1 cellular context compared by ENCODE assay signal in the genomic region with DNA sequence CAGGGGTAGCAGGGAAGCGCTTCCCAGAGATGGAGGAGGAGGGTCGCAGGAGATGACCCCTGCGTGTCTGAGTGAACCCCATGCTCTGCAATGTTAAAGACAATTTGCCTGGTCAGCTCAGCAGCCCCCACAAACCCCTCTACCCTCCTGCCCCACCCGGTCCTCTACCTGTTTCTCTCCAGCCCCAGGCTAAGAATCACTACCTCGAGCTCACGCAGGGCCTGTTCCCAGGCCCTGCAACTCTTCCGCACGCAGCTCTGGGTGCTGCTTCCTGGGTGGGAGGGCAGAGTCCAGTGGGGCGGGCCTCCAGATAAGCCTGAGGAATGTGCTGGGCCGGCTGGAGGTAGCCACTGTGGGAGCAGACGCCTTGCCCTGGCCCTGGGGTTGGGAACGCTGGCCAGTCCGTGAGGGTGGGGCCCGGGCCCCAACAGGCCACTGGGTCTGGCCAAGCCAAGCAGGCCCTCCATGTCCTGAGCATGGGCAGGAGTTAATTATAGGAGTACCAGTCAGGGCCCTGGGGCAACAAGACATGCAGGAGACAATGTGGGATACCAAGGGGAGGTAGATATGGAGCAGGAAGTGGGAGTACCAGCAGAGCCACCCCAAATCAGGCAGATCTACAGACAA.
TF ChIP-seq lines count a peak whose summit lies in the region.

No MANE protein-coding gene starts in this region.

TF ChIP-seq in K562, 482 proteins besides CTCF, POLR2A, EP300 and RAD21 (continued from another document and continues in another):
- TF ChIP-seq, protein P1, sequence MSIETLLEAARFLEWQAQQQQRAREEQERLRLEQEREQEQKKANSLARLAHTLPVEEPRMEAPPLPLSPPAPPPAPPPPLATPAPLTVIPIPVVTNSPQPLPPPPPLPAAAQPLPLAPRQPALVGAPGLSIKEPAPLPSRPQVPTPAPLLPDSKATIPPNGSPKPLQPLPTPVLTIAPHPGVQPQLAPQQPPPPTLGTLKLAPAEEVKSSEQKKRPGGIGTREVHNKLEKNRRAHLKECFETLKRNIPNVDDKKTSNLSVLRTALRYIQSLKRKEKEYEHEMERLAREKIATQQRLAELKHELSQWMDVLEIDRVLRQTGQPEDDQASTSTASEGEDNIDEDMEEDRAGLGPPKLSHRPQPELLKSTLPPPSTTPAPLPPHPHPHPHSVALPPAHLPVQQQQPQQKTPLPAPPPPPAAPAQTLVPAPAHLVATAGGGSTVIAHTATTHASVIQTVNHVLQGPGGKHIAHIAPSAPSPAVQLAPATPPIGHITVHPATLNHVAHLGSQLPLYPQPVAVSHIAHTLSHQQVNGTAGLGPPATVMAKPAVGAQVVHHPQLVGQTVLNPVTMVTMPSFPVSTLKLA (conservative IDR thresholded peaks at IDR 0.05): 0 out of 4 replicates have a peak, but pooled peaks of 1 of the 2 experiments have one; percentile 24
- TF ChIP-seq POLR2B (IDR thresholded peaks at IDR 0.05; ENCODE audit: low read depth, partially characterized antibody) (no peak), ZNF354B (CRISPR knock-in tag; IDR thresholded peaks at IDR 0.05) (no peak), TCF7 (IDR thresholded peaks at IDR 0.05; ENCODE audit: borderline replicate concordance) (no peak), NFRKB (IDR thresholded peaks at IDR 0.05; ENCODE audit: low read depth) (no peak), CXXC5 (CRISPR knock-in tag; IDR thresholded peaks at IDR 0.05) (peak; percentile 34; the same call in 1 of the 2 replicates), NFIX (CRISPR knock-in tag; IDR thresholded peaks at IDR 0.05; ENCODE audit: low read depth) (no peak), POU5F1 (IDR thresholded peaks at IDR 0.05; ENCODE audit: borderline replicate concordance, low read depth, low read length, partially characterized antibody) (no peak), ZNF24 (IDR thresholded peaks at IDR 0.05) (no peak), L3MBTL2 (IDR thresholded peaks at IDR 0.05) (peak; percentile 85), JUNB (CRISPR knock-in tag; conservative IDR thresholded peaks at IDR 0.05) (no peak), PPARD (CRISPR knock-in tag; IDR thresholded peaks at IDR 0.05) (no peak), ZNF217 (CRISPR knock-in tag; IDR thresholded peaks at IDR 0.05) (no peak), SMC3 (conservative IDR thresholded peaks at IDR 0.05; ENCODE audit: insufficient read depth, low read depth, low read length) (no peak), MTF1 (CRISPR knock-in tag; IDR thresholded peaks at IDR 0.05; ENCODE audit: borderline replicate concordance) (no peak), TAF1 (IDR thresholded peaks at IDR 0.05; ENCODE audit: control insufficient read depth, extremely low read depth, insufficient read depth, low read length, severe bottlenecking) (peak; percentile 25), ZNF274 (IDR thresholded peaks at IDR 0.05; ENCODE audit: borderline replicate concordance, low read depth, low read length) (no peak), ETV5 (CRISPR knock-in tag; IDR thresholded peaks at IDR 0.05; ENCODE audit: low read depth) (peak; percentile 55; the same call in 1 of the 2 replicates), NFYB (IDR thresholded peaks at IDR 0.05; ENCODE audit: extremely low read depth, insufficient read length) (no peak), HMGXB4 (CRISPR knock-in tag; IDR thresholded peaks at IDR 0.05) (no peak), ZSCAN29 (IDR thresholded peaks at IDR 0.05) (no peak), MAZ (CRISPR knock-in tag; conservative IDR thresholded peaks at IDR 0.05 in 1 of 2, IDR thresholded peaks at IDR 0.05 in 1 of 2) (peak in 1 of 2 experiments; percentile 40; a peak in 1 of 4 replicates), ZNF717 (CRISPR knock-in tag; IDR thresholded peaks at IDR 0.05) (no peak), RBM34 (IDR thresholded peaks at IDR 0.05; ENCODE audit: borderline replicate concordance, insufficient read depth, low read length) (no peak), CTBP1 (IDR thresholded peaks at IDR 0.05; ENCODE audit: borderline replicate concordance) (0 out of 2 replicates have a peak, but pooled peaks have one; percentile 13), U2AF1 (optimal IDR thresholded peaks at IDR 0.05; ENCODE audit: low read depth, low read length) (no peak), KDM5B (IDR thresholded peaks at IDR 0.05; ENCODE audit: insufficient replicate concordance, low read depth, low read length) (peak; percentile 41), CBFA2T3 (IDR thresholded peaks at IDR 0.05) (no peak), RBFOX2 (IDR thresholded peaks at IDR 0.05; ENCODE audit: low read depth, low read length) (peak; percentile 66), CREM (IDR thresholded peaks at IDR 0.05; ENCODE audit: low read depth) (peak; percentile 17; the same call in 1 of the 2 replicates), STAT5B (CRISPR knock-in tag; IDR thresholded peaks at IDR 0.05) (no peak), NFIC (IDR thresholded peaks at IDR 0.05) (no peak), ZSCAN32 (CRISPR knock-in tag; IDR thresholded peaks at IDR 0.05) (no peak), ELF1 (tag; IDR thresholded peaks at IDR 0.05) (peak; percentile 84), NUFIP1 (IDR thresholded peaks at IDR 0.05; ENCODE audit: partially characterized antibody) (no peak), ZNF23 (CRISPR knock-in tag; IDR thresholded peaks at IDR 0.05) (no peak), SIN3B (IDR thresholded peaks at IDR 0.05; ENCODE audit: low read depth) (no peak), ARHGAP35 (IDR thresholded peaks at IDR 0.05; ENCODE audit: partially characterized antibody) (no peak), ATF6 (CRISPR knock-in tag; IDR thresholded peaks at IDR 0.05) (peak; percentile 56), HDAC6 (IDR thresholded peaks at IDR 0.05; ENCODE audit: low read depth, low read length) (no peak), TFAM (CRISPR knock-in tag; conservative IDR thresholded peaks at IDR 0.05) (no peak), ZNF282 (CRISPR knock-in tag; IDR thresholded peaks at IDR 0.05) (no peak), DPF2 (IDR thresholded peaks at IDR 0.05) (no peak), EHMT2 (IDR thresholded peaks at IDR 0.05) (no peak), SMARCA5 (IDR thresholded peaks at IDR 0.05) (no peak), KLF1 (tag; IDR thresholded peaks at IDR 0.05) (no peak), FOXJ2 (tag; IDR thresholded peaks at IDR 0.05) (no peak), SAFB2 (IDR thresholded peaks at IDR 0.05; ENCODE audit: borderline replicate concordance, low read depth, low read length, severe bottlenecking) (no peak), ZNF583 (CRISPR knock-in tag; IDR thresholded peaks at IDR 0.05) (no peak), POLR2H (tag; IDR thresholded peaks at IDR 0.05; ENCODE audit: low read depth) (no peak), FOXM1 (IDR thresholded peaks at IDR 0.05; ENCODE audit: low read depth) (no peak), FOXM1 (CRISPR knock-in tag; IDR thresholded peaks at IDR 0.05; ENCODE audit: low read depth) (no peak), SPI1 (IDR thresholded peaks at IDR 0.05; ENCODE audit: borderline replicate concordance, low read depth, low read length) (no peak), GATA2 (CRISPR knock-in tag; IDR thresholded peaks at IDR 0.05) (0 out of 2 replicates have a peak, but pooled peaks have one; percentile 11), ZNF696 (CRISPR knock-in tag; conservative IDR thresholded peaks at IDR 0.05) (no peak), ZZZ3 (IDR thresholded peaks at IDR 0.05) (no peak), ETS2 (tag; IDR thresholded peaks at IDR 0.05; ENCODE audit: borderline replicate concordance, poor library complexity, severe bottlenecking) (no peak)
- TF ChIP-seq, protein P2, sequence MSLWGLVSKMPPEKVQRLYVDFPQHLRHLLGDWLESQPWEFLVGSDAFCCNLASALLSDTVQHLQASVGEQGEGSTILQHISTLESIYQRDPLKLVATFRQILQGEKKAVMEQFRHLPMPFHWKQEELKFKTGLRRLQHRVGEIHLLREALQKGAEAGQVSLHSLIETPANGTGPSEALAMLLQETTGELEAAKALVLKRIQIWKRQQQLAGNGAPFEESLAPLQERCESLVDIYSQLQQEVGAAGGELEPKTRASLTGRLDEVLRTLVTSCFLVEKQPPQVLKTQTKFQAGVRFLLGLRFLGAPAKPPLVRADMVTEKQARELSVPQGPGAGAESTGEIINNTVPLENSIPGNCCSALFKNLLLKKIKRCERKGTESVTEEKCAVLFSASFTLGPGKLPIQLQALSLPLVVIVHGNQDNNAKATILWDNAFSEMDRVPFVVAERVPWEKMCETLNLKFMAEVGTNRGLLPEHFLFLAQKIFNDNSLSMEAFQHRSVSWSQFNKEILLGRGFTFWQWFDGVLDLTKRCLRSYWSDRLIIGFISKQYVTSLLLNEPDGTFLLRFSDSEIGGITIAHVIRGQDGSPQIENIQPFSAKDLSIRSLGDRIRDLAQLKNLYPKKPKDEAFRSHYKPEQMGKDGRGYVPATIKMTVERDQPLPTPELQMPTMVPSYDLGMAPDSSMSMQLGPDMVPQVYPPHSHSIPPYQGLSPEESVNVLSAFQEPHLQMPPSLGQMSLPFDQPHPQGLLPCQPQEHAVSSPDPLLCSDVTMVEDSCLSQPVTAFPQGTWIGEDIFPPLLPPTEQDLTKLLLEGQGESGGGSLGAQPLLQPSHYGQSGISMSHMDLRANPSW (CRISPR knock-in tag; IDR thresholded peaks at IDR 0.05): no peak
- TF ChIP-seq, protein P3, sequence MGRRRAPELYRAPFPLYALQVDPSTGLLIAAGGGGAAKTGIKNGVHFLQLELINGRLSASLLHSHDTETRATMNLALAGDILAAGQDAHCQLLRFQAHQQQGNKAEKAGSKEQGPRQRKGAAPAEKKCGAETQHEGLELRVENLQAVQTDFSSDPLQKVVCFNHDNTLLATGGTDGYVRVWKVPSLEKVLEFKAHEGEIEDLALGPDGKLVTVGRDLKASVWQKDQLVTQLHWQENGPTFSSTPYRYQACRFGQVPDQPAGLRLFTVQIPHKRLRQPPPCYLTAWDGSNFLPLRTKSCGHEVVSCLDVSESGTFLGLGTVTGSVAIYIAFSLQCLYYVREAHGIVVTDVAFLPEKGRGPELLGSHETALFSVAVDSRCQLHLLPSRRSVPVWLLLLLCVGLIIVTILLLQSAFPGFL (CRISPR knock-in tag; IDR thresholded peaks at IDR 0.05): no peak
- TF ChIP-seq, protein P4, sequence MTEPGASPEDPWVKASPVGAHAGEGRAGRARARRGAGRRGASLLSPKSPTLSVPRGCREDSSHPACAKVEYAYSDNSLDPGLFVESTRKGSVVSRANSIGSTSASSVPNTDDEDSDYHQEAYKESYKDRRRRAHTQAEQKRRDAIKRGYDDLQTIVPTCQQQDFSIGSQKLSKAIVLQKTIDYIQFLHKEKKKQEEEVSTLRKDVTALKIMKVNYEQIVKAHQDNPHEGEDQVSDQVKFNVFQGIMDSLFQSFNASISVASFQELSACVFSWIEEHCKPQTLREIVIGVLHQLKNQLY (CRISPR knock-in tag; conservative IDR thresholded peaks at IDR 0.05): no peak
- TF ChIP-seq, protein P5, sequence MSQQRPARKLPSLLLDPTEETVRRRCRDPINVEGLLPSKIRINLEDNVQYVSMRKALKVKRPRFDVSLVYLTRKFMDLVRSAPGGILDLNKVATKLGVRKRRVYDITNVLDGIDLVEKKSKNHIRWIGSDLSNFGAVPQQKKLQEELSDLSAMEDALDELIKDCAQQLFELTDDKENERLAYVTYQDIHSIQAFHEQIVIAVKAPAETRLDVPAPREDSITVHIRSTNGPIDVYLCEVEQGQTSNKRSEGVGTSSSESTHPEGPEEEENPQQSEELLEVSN (IDR thresholded peaks at IDR 0.05; ENCODE audit: borderline replicate concordance in 1 of 2, extremely low read depth in 1 of 2, insufficient read depth in 1 of 2, insufficient read length in 1 of 2, low read depth in 1 of 2, low read length in 1 of 2, poor library complexity in 1 of 2, severe bottlenecking in 1 of 2): peak in 1 of 2 experiments; percentile 66
- TF ChIP-seq, protein P6, sequence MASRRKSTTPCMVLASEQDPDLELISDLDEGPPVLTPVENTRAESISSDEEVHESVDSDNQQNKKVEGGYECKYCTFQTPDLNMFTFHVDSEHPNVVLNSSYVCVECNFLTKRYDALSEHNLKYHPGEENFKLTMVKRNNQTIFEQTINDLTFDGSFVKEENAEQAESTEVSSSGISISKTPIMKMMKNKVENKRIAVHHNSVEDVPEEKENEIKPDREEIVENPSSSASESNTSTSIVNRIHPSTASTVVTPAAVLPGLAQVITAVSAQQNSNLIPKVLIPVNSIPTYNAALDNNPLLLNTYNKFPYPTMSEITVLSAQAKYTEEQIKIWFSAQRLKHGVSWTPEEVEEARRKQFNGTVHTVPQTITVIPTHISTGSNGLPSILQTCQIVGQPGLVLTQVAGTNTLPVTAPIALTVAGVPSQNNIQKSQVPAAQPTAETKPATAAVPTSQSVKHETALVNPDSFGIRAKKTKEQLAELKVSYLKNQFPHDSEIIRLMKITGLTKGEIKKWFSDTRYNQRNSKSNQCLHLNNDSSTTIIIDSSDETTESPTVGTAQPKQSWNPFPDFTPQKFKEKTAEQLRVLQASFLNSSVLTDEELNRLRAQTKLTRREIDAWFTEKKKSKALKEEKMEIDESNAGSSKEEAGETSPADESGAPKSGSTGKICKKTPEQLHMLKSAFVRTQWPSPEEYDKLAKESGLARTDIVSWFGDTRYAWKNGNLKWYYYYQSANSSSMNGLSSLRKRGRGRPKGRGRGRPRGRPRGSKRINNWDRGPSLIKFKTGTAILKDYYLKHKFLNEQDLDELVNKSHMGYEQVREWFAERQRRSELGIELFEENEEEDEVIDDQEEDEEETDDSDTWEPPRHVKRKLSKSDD (conservative IDR thresholded peaks at IDR 0.05; ENCODE audit: low read length): no peak
